8 cellular contexts compared by ENCODE assay signal in genomic region chr1:225652726-225653462, GRCh38. TPM values are rescaled to one million over a fixed set of nuclear protein-coding genes. Genes with fewer than 3 reads are reported as not detected.
DNase-seq lines count a peak whose midpoint lies in the region; ATAC-seq and TF ChIP-seq lines count a peak whose summit lies in the region.

Gene ENAH (minus strand): TSS chr1:225653123. CDS start chr1:225652690, 433 bp downstream.

- peak within 1 kb of the TSS; percentile 97 for H3K9ac ChIP-seq in IMR-90 (ENCODE audit: low read depth, low read length)
- peak within 1 kb of the TSS; percentile 94 for H3K9ac ChIP-seq in neuronal stem cell (ENCODE audit: low read depth, low read length, poor library complexity)

- TF ChIP-seq POLR2A in IMR-90 (IDR thresholded peaks at IDR 0.05; ENCODE audit: low read depth, low read length) (no peak; the same call in none of the 2 replicates), Peyer's patch (IDR thresholded peaks at IDR 0.05) (peak in 1 of 2 donors; percentile 61), upper lobe of left lung (IDR thresholded peaks at IDR 0.05) (peak in 3 of 4 donors; percentile 54 to 63 (median 60))

- no peaks in the 10 kb centered on the region for H3K9me3 Mint-ChIP-seq in activated naive CD8-positive, alpha-beta T cell treated with anti-CD3 and anti-CD28 coated beads for 36 hours

- TF ChIP-seq EP300 in upper lobe of left lung (IDR thresholded peaks at IDR 0.05): no peak

- H2BK5ac ChIP-seq in IMR-90 (ENCODE audit: low read depth, low read length, poor library complexity, severe bottlenecking) (peak within 1 kb of the TSS; percentile 94), neuronal stem cell (ENCODE audit: low read length) (peak within 1 kb of the TSS; percentile 89)

- H2BK15ac ChIP-seq in IMR-90 (ENCODE audit: low read depth, low read length) (peak within 1 kb of the TSS; percentile 81), neuronal stem cell (ENCODE audit: low read length) (peak within 1 kb of the TSS; percentile 25)

- POLR2A ChIA-PET in AG04450 (lab: Yijun Ruan, JAX): interaction anchor here (0.5 to 1.8 kb wide), 12 partner anchors 8 to 136 kb away, joined by 3 to 13 read pairs (median 4); partner anchors contain the start of gene SRP9
- POLR2A ChIA-PET in IMR-90 (lab: Charles Lee; ENCODE audit: unreplicated experiment): interaction anchor here (0.6 to 0.7 kb wide), 2 partner anchors 124 to 198 kb away, joined by 3 read pairs; no protein-coding TSS in a partner anchor

- peak within 1 kb of the TSS; percentile 93 for H2AK9ac ChIP-seq in IMR-90 (replicated peaks; ENCODE audit: low read depth, low read length, poor library complexity)

- H2AFZ ChIP-seq in IMR-90 (replicated peaks; ENCODE audit: low read length, poor library complexity) (peak within 1 kb of the TSS; percentile 86), neuronal stem cell (ENCODE audit: low read length) (peak within 1 kb of the TSS; percentile 83)

- H3K4me1 ChIP-seq in IMR-90 (ENCODE audit: control insufficient read depth, insufficient read depth, low read length) (peaks cover 14% of the 10 kb centered on the region), Peyer's patch (peaks cover 0 to 9% (median 0%) of the 10 kb centered on the region in 4 donors), neuronal stem cell (ENCODE audit: control insufficient read depth in 2 of 2, insufficient read depth in 1 of 2, low read depth in 1 of 2, low read length in 2 of 2) (peaks cover 1 to 10% of the 10 kb centered on the region in 2 donors), upper lobe of left lung (peaks cover 10 to 46% (median 24%) of the 10 kb centered on the region in 4 donors)

- H4K8ac ChIP-seq in IMR-90 (ENCODE audit: low read depth in 2 of 2, low read length in 2 of 2) (peak within 1 kb of the TSS; percentile 73 to 83), neuronal stem cell (ENCODE audit: low read depth, low read length) (no peak within 1 kb of the TSS)

- no peaks in the 10 kb centered on the region; the same call in 1 of the 2 replicates for H3K9me3 ChIP-seq in AG04450 (ENCODE audit: control insufficient read depth, insufficient read depth, low read length)
- no peaks in the 10 kb centered on the region for H3K9me3 ChIP-seq in IMR-90 (ENCODE audit: control insufficient read depth, insufficient read depth, low read length)
- H3K9me3 ChIP-seq in Peyer's patch: no peaks in the 10 kb centered on the region
- peaks cover 0 to 9% of the 10 kb centered on the region in 2 donors for H3K9me3 ChIP-seq in neuronal stem cell (replicated peaks in 1 of 2; ENCODE audit: control insufficient read depth in 2 of 2, insufficient read depth in 1 of 2, low read depth in 1 of 2, low read length in 2 of 2)
- no peaks in the 10 kb centered on the region for H3K9me3 ChIP-seq in upper lobe of left lung

- H3K4me3 Mint-ChIP-seq in activated naive CD8-positive, alpha-beta T cell treated with anti-CD3 and anti-CD28 coated beads for 36 hours: peak within 1 kb of the TSS; percentile 84

- H3K14ac ChIP-seq in IMR-90 (replicated peaks; ENCODE audit: low read depth, low read length) (peak within 1 kb of the TSS; percentile 89), neuronal stem cell (ENCODE audit: low read length) (no peak within 1 kb of the TSS)

- no TSS peak for BruUV-seq in IMR-90 (replicated peaks; lab: Mats Ljungman, UMichigan)

- H3K27ac ChIP-seq in AG04450 (ENCODE audit: low read depth, low read length) (peak within 1 kb of the TSS; percentile 72), IMR-90 (ENCODE audit: insufficient read depth, low read length) (peak within 1 kb of the TSS; percentile 98), Peyer's patch (peak within 1 kb of the TSS; percentile 79 to 93 (median 84)), neuronal stem cell (replicated peaks; ENCODE audit: low read length) (peak within 1 kb of the TSS; percentile 87), upper lobe of left lung (peak within 1 kb of the TSS; percentile 95 to 98 (median 96))

- peak within 1 kb of the TSS; percentile 85 for H2AK5ac ChIP-seq in IMR-90 (ENCODE audit: low read depth, low read length)
- H2AK5ac ChIP-seq in neuronal stem cell (ENCODE audit: low read depth, low read length): peak within 1 kb of the TSS; percentile 24

- H3K4ac ChIP-seq in IMR-90 (ENCODE audit: low read depth, low read length) (peak within 1 kb of the TSS; percentile 90), neuronal stem cell (ENCODE audit: low read length) (peak within 1 kb of the TSS; percentile 47)

- H3K27me3 Mint-ChIP-seq in activated naive CD8-positive, alpha-beta T cell treated with anti-CD3 and anti-CD28 coated beads for 36 hours: peaks cover 50% of the 10 kb centered on the region

- H3K9me1 ChIP-seq in IMR-90 (ENCODE audit: insufficient read depth, low read length): 0 out of 2 replicates have a peak, but pooled peaks cover 3% of the 10 kb centered on the region

- TF ChIP-seq RAD21 in IMR-90 (IDR thresholded peaks at IDR 0.05; ENCODE audit: low read length): peak; percentile 11

- CTCF ChIA-PET in AG04450 (lab: Charles Lee): interaction anchor here (0.7 to 1.7 kb wide), 4 partner anchors 26 to 335 kb away, joined by 3 to 4 read pairs (median 4); no protein-coding TSS in a partner anchor
- CTCF ChIA-PET in IMR-90 (lab: Yijun Ruan, JAX): interaction anchor here (1.2 to 2.0 kb wide), 2 partner anchors 120 to 125 kb away, joined by 4 to 8 read pairs; partner anchors contain the start of gene SRP9

- peak within 1 kb of the TSS; percentile 84 for H3K4me3 ChIP-seq in AG04450 (ENCODE audit: low read depth, low read length)
- peak within 1 kb of the TSS; percentile 94 for H3K4me3 ChIP-seq in IMR-90 (ENCODE audit: insufficient read depth, low read depth, low read length)
- H3K4me3 ChIP-seq in Peyer's patch: peak within 1 kb of the TSS; percentile 78 to 95 (median 86)
- H3K4me3 ChIP-seq in neuronal stem cell (ENCODE audit: low read length in 2 of 2): peak within 1 kb of the TSS; percentile 78 to 97
- H3K4me3 ChIP-seq in upper lobe of left lung: peak within 1 kb of the TSS; percentile 76 to 94 (median 88)

- peaks cover 34% of the 10 kb centered on the region; the same call in 1 of the 2 replicates for H4K20me1 ChIP-seq in IMR-90 (ENCODE audit: insufficient read depth, low read length)

- peak within 1 kb of the TSS; percentile 80 for H3K56ac ChIP-seq in IMR-90 (ENCODE audit: extremely low read depth, insufficient read depth, low read length)

- dilution Hi-C loops in IMR-90 (cut with HindIII; ENCODE audit: low sequenced_read_pairs, unreplicated experiment): no loop called here

- H4K5ac ChIP-seq in IMR-90 (ENCODE audit: low read depth, low read length): peak within 1 kb of the TSS; percentile 75

- H2BK120ac ChIP-seq in IMR-90 (ENCODE audit: low read depth, low read length) (peak within 1 kb of the TSS; percentile 75), neuronal stem cell (ENCODE audit: low read depth, low read length) (peak within 1 kb of the TSS; percentile 93)

- intact Hi-C loops in IMR-90 (cut with micrococcal nuclease): loop anchor here (1.0 to 10.0 kb wide), 5 partner anchors 101 to 322 kb away; no protein-coding TSS in a partner anchor

- H3K23ac ChIP-seq in IMR-90 (ENCODE audit: low read depth, low read length) (peak within 1 kb of the TSS; percentile 96), neuronal stem cell (ENCODE audit: low read depth, low read length, poor library complexity) (peak within 1 kb of the TSS; percentile 98)

- ATAC-seq in GM19023 (IDR thresholded peaks at IDR 0.05; ENCODE audit: unreplicated experiment) (peak; percentile 61), IMR-90 (ENCODE audit: low read depth) (peak; percentile 75), upper lobe of left lung (ENCODE audit: low FRiP score in 2 of 2) (peak; percentile 86 to 88)

- no peak for DNase-seq in AG04450 (ENCODE audit: low read depth, low spot score)
- peak; percentile 76 for DNase-seq in IMR-90
- DNase-seq in Peyer's patch: peak; percentile 45 to 83 (median 80)
- DNase-seq in activated naive CD8-positive, alpha-beta T cell treated with anti-CD3 and anti-CD28 coated beads for 36 hours: peak; percentile 64
- peak; percentile 92 for DNase-seq in glomerular visceral epithelial cell (ENCODE audit: extremely low spot score)
- DNase-seq in neuronal stem cell (ENCODE audit: low spot score): peak; percentile 82
- peak; percentile 79 to 95 for DNase-seq in upper lobe of left lung

- H3K36me3 Mint-ChIP-seq in activated naive CD8-positive, alpha-beta T cell treated with anti-CD3 and anti-CD28 coated beads for 36 hours: no peaks in the 10 kb centered on the region

- 0% methylated on average over 18 of the region's 90 CpGs; no CpG with 5 or more reads in 1 of the 2 experiments for WGBS in IMR-90 (ENCODE audit: extremely low coverage in 2 of 2, insufficient read length in 1 of 2), 2 experiments
- no CpG with 5 or more reads among the region's 90 CpGs for WGBS in neuronal stem cell (ENCODE audit: extremely low coverage in 2 of 2, insufficient read length in 2 of 2, insufficient replicate concordance in 1 of 2), 2 donors
- WGBS in upper lobe of left lung, 2 donors: 0% methylated on average over 21 of the region's 90 CpGs; no CpG with 5 or more reads in 1 of the 2 donors

- H4K91ac ChIP-seq in IMR-90 (ENCODE audit: insufficient read depth, low read depth, low read length) (peak within 1 kb of the TSS; percentile 90), neuronal stem cell (ENCODE audit: low read depth, low read length, poor library complexity) (no peak within 1 kb of the TSS)

- H3K36me3 ChIP-seq in IMR-90 (ENCODE audit: control insufficient read depth, insufficient read depth, low read length): no peaks in the 10 kb centered on the region
- H3K36me3 ChIP-seq in Peyer's patch: no peaks in the 10 kb centered on the region
- H3K36me3 ChIP-seq in neuronal stem cell (replicated peaks in 1 of 2; ENCODE audit: control insufficient read depth in 2 of 2, insufficient read depth in 2 of 2, low read length in 2 of 2): peaks cover 0 to 26% of the 10 kb centered on the region in 2 donors
- no peaks in the 10 kb centered on the region for H3K36me3 ChIP-seq in upper lobe of left lung

- no peaks in the 10 kb centered on the region for H3K27me3 ChIP-seq in AG04450 (ENCODE audit: control insufficient read depth, insufficient read depth, low read length)
- no peaks in the 10 kb centered on the region for H3K27me3 ChIP-seq in IMR-90 (ENCODE audit: control insufficient read depth, insufficient read depth, low read length)
- no peaks in the 10 kb centered on the region for H3K27me3 ChIP-seq in Peyer's patch
- H3K27me3 ChIP-seq in neuronal stem cell (ENCODE audit: control insufficient read depth in 3 of 3, insufficient read depth in 3 of 3, low read depth in 1 of 3, low read length in 3 of 3): no peaks in the 10 kb centered on the region
- no peaks in the 10 kb centered on the region for H3K27me3 ChIP-seq in upper lobe of left lung

- peak within 1 kb of the TSS; percentile 98 for H3K4me2 ChIP-seq in IMR-90 (ENCODE audit: low read depth, low read length)
- H3K4me2 ChIP-seq in neuronal stem cell (ENCODE audit: insufficient read depth, low read length, poor library complexity, severe bottlenecking): peak within 1 kb of the TSS; percentile 78

- peaks cover 12% of the 10 kb centered on the region for H3K4me1 Mint-ChIP-seq in activated naive CD8-positive, alpha-beta T cell treated with anti-CD3 and anti-CD28 coated beads for 36 hours

- in situ Hi-C loops in IMR-90 (cut with MboI; ENCODE audit: low sequenced_read_pairs): no loop called here

- H3K79me1 ChIP-seq in IMR-90 (ENCODE audit: low read depth in 1 of 2, low read length in 2 of 2): peaks cover 3 to 28% of the 10 kb centered on the region in 2 experiments; a peak in 3 of 4 replicates
- no peaks in the 10 kb centered on the region for H3K79me1 ChIP-seq in neuronal stem cell (ENCODE audit: low read depth, low read length)

- H3K18ac ChIP-seq in IMR-90 (ENCODE audit: low read depth, low read length): peak within 1 kb of the TSS; percentile 31
- H3K18ac ChIP-seq in neuronal stem cell (ENCODE audit: low read length): peak within 1 kb of the TSS; percentile 96

- no peak within 1 kb of the TSS for H2BK12ac ChIP-seq in neuronal stem cell (ENCODE audit: low read length)

- TF ChIP-seq CTCF in AG04450 (IDR thresholded peaks at IDR 0.05; ENCODE audit: low read depth, low read length) (no peak), IMR-90 (conservative IDR thresholded peaks at IDR 0.05; ENCODE audit: low read depth, low read length) (no peak), Peyer's patch (IDR thresholded peaks at IDR 0.05) (peak in 1 of 6 experiments; percentile 8), upper lobe of left lung (IDR thresholded peaks at IDR 0.05) (peak in 3 of 6 experiments; percentile 12 to 34 (median 31))

- H3K27ac Mint-ChIP-seq in activated naive CD8-positive, alpha-beta T cell treated with anti-CD3 and anti-CD28 coated beads for 36 hours: peak within 1 kb of the TSS; percentile 44

- peak within 1 kb of the TSS; percentile 37; the same call in 1 of the 2 replicates for H2BK20ac ChIP-seq in IMR-90 (ENCODE audit: low read depth, low read length)

RNA-seq across cellular contexts. Expression of gene ENAH, which starts in this region (rescaled TPM):
- polyA plus RNA-seq in AG04450 (2011; rRNA removed): 93.9 and 121 TPM in 2 replicates
- polyA minus RNA-seq in AG04450 (2011; rRNA and poly(A)+ RNA removed): 99.1 and 130 TPM in 2 replicates
- 82.5 and 86.9 TPM in 2 replicates for total RNA-seq in IMR-90 (2012; rRNA removed)
- polyA plus RNA-seq in IMR-90 (2012; rRNA removed): 47.4 and 61.3 TPM in 2 replicates
- 7.3 and 9.4 TPM in 2 replicates for polyA plus RNA-seq in IMR-90 (2012; cell fraction: cytosol; rRNA removed)
- 10.8 and 45.1 TPM in 2 replicates for polyA plus RNA-seq in IMR-90 (2012; cell fraction: nucleus; rRNA removed; ENCODE audit: low replicate concordance)
- total RNA-seq in Peyer's patch: 10 to 100 TPM in 3 of 4 donors, 1 to 10 TPM in 1; 7.6 to 51.2 (median 16.5) TPM
- total RNA-seq in activated naive CD8-positive, alpha-beta T cell treated with anti-CD3 and anti-CD28 coated beads for 36 hours: 1 to 10 TPM in 1 of 2 experiments, under 1 TPM in 1; 0.84 to 1.1 TPM
- polyA plus RNA-seq in neuronal stem cell (2013, experiment 1 of 2): 187 TPM
- 187 TPM for polyA plus RNA-seq in neuronal stem cell (2013, experiment 2 of 2)
- total RNA-seq in upper lobe of left lung: 10 to 100 TPM; 10.5 to 70.3 (median 33.8) TPM

Comparison
In these comparisons a context has a peak if more than half of its experiments do, and no peak if none do; other contexts are left out.
1. RNA of gene ENAH (total RNA-seq): 82.5 to 86.9 TPM in IMR-90, 10.5 to 70.3 TPM in upper lobe of left lung and 7.6 to 51.2 TPM in Peyer's patch; 0.84 to 1.1 TPM in activated naive CD8-positive, alpha-beta T cell treated with anti-CD3 and anti-CD28 coated beads for 36 hours; every median in the first group is over 4 times any median in the second.
2. Peak in every context shown above with its lines, with median percentiles within 50 percentile points of each other: H3K27ac ChIP-seq, H3K4me3 ChIP-seq and ATAC-seq.